ENCODE assay signal across 18 cellular contexts in genomic region chr6:141587482-141588266, GRCh38.
DNase-seq lines count a peak whose midpoint lies in the region; ATAC-seq and TF ChIP-seq lines count a peak whose summit lies in the region.
"Had no signal": no experiment of that assay in that cellular context is flagged by ENCODE, and none has a peak within 500 bp of the region (broad histone marks: within the 10 kb centered on the region; RNA-seq: fewer than 3 reads in every experiment).

No MANE protein-coding gene starts in this region.

- peaks cover 39% of the 10 kb centered on the region for H3K36me3 Mint-ChIP-seq in HFFc6 (ENCODE audit: low read depth)
- no peaks in the 10 kb centered on the region for H3K36me3 Mint-ChIP-seq in CD8-positive, alpha-beta T cell

- intact Hi-C loops in CD8-positive, alpha-beta T cell (cut with DNase I, micrococcal nuclease) = no loop called here

- H3K4me3 Mint-ChIP-seq in HFFc6 = peak overlapping the region; percentile 54
- no peak overlapping the region for H3K4me3 Mint-ChIP-seq in CD8-positive, alpha-beta T cell

- no peak overlapping the region for H3K27ac ChIP-seq in CD8-positive, alpha-beta T cell (ENCODE audit: low read depth, low read length)
- H3K27ac ChIP-seq: PC-9 had no signal

- peak; percentile 30 for DNase-seq in A172 (ENCODE audit: low spot score)
- peak; percentile 79 for DNase-seq in HFFc6
- DNase-seq in astrocyte of the hippocampus (ENCODE audit: low read depth, low spot score) = peak; percentile 23
- DNase-seq in iris pigment epithelial cell (ENCODE audit: low read depth) = peak; percentile 94
- DNase-seq in RPMI8226 = no peak
- DNase-seq in medulla oblongata (ENCODE audit: extremely low spot score) = no peak
- DNase-seq in activated gamma-delta T cell (lab: John Stamatoyannopoulos, UW) = no peak
- no peak for DNase-seq in CD8-positive, alpha-beta T cell
- DNase-seq: 8988T; activated naive CD4-positive, alpha-beta T cell; effector memory CD4-positive, alpha-beta T cell; GDM1; glutamatergic neuron; Kasumi-1; left cardiac atrium; NCI-H187 treated with DMSO at 0.1 percent for 48 hours; NCI-H526 treated with DMSO at 0.1 percent for 48 hours had no signal

- H3K4me1 ChIP-seq in CD8-positive, alpha-beta T cell (ENCODE audit: insufficient read depth, low read length) = no peaks in the 10 kb centered on the region

- peak overlapping the region; percentile 61 for H3K27ac Mint-ChIP-seq in HFFc6
- H3K27ac Mint-ChIP-seq in CD8-positive, alpha-beta T cell = no peak overlapping the region

- peaks cover 55% of the 10 kb centered on the region for H3K4me1 Mint-ChIP-seq in HFFc6 (ENCODE audit: low read depth)
- no peaks in the 10 kb centered on the region for H3K4me1 Mint-ChIP-seq in CD8-positive, alpha-beta T cell (ENCODE audit: low read depth)

- H3K27me3 ChIP-seq in CD8-positive, alpha-beta T cell (ENCODE audit: insufficient read depth, low read length) = no peaks in the 10 kb centered on the region

- H3K9me3 Mint-ChIP-seq in HFFc6 = peaks cover 29% of the 10 kb centered on the region
- no peaks in the 10 kb centered on the region for H3K9me3 Mint-ChIP-seq in CD8-positive, alpha-beta T cell

- ATAC-seq in CD8-positive, alpha-beta T cell = no peak
- ATAC-seq: left cardiac atrium had no signal

- no peaks in the 10 kb centered on the region for H3K9me3 ChIP-seq in CD8-positive, alpha-beta T cell (ENCODE audit: low read length)

- POLR2A ChIA-PET in CD8-positive, alpha-beta T cell (lab: Charles Lee) = no interaction called here

- no peak overlapping the region for H3K4me3 ChIP-seq in CD8-positive, alpha-beta T cell (ENCODE audit: low read depth, low read length)
- H3K4me3 ChIP-seq: PC-9 had no signal

- CTCF ChIA-PET in CD8-positive, alpha-beta T cell (lab: Charles Lee) = no interaction called here

- H3K36me3 ChIP-seq in CD8-positive, alpha-beta T cell (ENCODE audit: insufficient read depth, low read length) = no peaks in the 10 kb centered on the region

- no peaks in the 10 kb centered on the region for H3K27me3 Mint-ChIP-seq in HFFc6 (ENCODE audit: insufficient read depth)
- peaks cover 2% of the 10 kb centered on the region for H3K27me3 Mint-ChIP-seq in CD8-positive, alpha-beta T cell (ENCODE audit: low read depth)

- TF ChIP-seq CTCF in HFFc6 (IDR thresholded peaks at IDR 0.05) = no peak
- TF ChIP-seq CTCF in CD8-positive, alpha-beta T cell (IDR thresholded peaks at IDR 0.05) = no peak

Comparison
In these comparisons a context has a peak if more than half of its experiments do, and no peak if none do; other contexts are left out.
1. DNase-seq: peak in A172 (single experiment), HFFc6 (single experiment), astrocyte of the hippocampus (single experiment) and iris pigment epithelial cell (single experiment); none in RPMI8226 (single experiment), medulla oblongata (single experiment), activated gamma-delta T cell (single experiment) and CD8-positive, alpha-beta T cell (0 of 7).